In the genomic region with DNA sequence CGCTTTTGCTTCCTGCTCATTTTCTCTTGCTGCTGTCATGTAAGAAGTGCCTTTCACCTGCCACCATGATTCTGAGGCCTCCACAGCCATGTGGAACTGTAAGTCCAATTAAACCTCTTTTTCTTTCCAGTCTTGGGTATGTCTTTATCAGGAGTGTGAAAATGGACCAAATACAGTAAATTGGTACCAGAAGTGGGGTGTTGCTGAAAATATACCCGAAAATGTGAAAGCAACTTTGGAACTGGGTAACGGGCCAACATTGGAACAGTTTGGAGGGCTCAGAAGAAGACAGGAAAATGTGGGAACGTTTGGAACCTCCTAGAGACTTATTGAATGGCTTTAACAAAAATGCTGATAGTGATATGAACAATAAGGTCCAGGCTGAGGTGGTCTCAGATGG, we compare ENCODE assay signal across 2 cellular contexts. TPM values are rescaled to one million over a fixed set of nuclear protein-coding genes. Genes with fewer than 3 reads are reported as not detected.
"Had no signal": no experiment of that assay in that cellular context is flagged by ENCODE, and none has a peak within 500 bp of the region (broad histone marks: within the 10 kb centered on the region; RNA-seq: fewer than 3 reads in every experiment).

No MANE protein-coding gene starts in this region.

RNA-seq across cellular contexts. Expression of a gene that starts 47.0 kb away (rescaled TPM):
- total RNA-seq: GM23248, HFFc6 had no signal
- polyA plus RNA-seq: GM23248 had no signal
